Comparison of ENCODE assay signal across 21 cellular contexts in genomic region chr10:14481752-14482151, GRCh38.
DNase-seq lines count a peak whose midpoint lies in the region; ATAC-seq and TF ChIP-seq lines count a peak whose summit lies in the region.
"Had no signal": no experiment of that assay in that cellular context is flagged by ENCODE, and none has a peak within 500 bp of the region (broad histone marks: within the 10 kb centered on the region; RNA-seq: fewer than 3 reads in every experiment).

No MANE protein-coding gene starts in this region.

- no peak overlapping the region for H3K4me3 ChIP-seq in choroid plexus epithelial cell (ENCODE audit: low read depth, low read length)
- H3K4me3 ChIP-seq: esophagus muscularis mucosa, psoas muscle had no signal

- no peak for TF ChIP-seq CTCF in choroid plexus epithelial cell (conservative IDR thresholded peaks at IDR 0.05; ENCODE audit: low read depth, low read length)

- DNase-seq in EH (ENCODE audit: low read depth) = peak; percentile 5
- peak; percentile 82 for DNase-seq in NCI-H146 (lab: John Stamatoyannopoulos, UW)
- DNase-seq in choroid plexus epithelial cell (ENCODE audit: low read depth) = peak; percentile 24
- peak; percentile 73 for DNase-seq in myocyte (ENCODE audit: low read depth)
- DNase-seq in AG20443 (ENCODE audit: low spot score) = no peak
- no peak for DNase-seq in NCI-H526 (lab: John Stamatoyannopoulos, UW)
- DNase-seq: activated effector memory CD4-positive, alpha-beta T cell treated with Interleukin-2 at 50 U/mL for 16 hours; amniotic stem cell; dermis blood vessel endothelial cell; Kasumi-1; naive B cell; NCI-H187 treated with DMSO at 0.1 percent for 48 hours; NCI-H524; psoas muscle; T-cell had no signal

- no peak for ATAC-seq in HG03521 (IDR thresholded peaks at IDR 0.05; ENCODE audit: unreplicated experiment)
- no peak for ATAC-seq in HG03025 (IDR thresholded peaks at IDR 0.05; ENCODE audit: low FRiP score, unreplicated experiment)
- ATAC-seq: left lobe of liver, Panc1, psoas muscle, T-cell, WTC11 had no signal

Comparison
In these comparisons a context has a peak if more than half of its experiments do, and no peak if none do; other contexts are left out.
1. DNase-seq: peak in EH (single experiment), NCI-H146 (single experiment), choroid plexus epithelial cell (single experiment) and myocyte (single experiment); none in AG20443 (single experiment) and NCI-H526 (0 of 2).